Comparison of ENCODE assay signal across 7 cellular contexts in genomic region chr3:130865537-130865936, GRCh38.
"Had no signal": no experiment of that assay in that cellular context is flagged by ENCODE, and none has a peak within 500 bp of the region (broad histone marks: within the 10 kb centered on the region; RNA-seq: fewer than 3 reads in every experiment).

No MANE protein-coding gene starts in this region.

- FAIRE-seq: G401.6, GM12891, GM12892, GM18507, GM19239 had no signal

- DNase-seq: GDM1, GF-D8 had no signal
